ENCODE assay signal across 18 cellular contexts in the genomic region with DNA sequence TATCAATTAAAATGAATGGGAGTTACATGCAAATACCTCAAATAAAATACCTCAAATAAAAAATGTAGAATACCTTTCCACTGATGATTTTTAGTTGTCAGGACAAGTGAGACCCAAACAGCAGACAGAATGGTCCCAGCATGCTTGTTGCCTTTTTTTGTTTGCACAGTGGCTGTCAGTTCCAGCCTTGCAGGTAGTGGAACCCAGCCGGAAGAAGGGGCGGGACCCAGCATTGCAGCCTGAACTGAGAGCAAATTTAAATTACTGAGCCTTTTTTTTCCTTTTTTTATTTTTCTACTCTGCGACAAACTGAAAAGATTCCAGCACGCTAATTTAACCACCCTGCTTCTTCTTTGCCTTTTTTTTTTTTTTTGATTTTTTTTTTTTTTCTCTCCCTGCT.
DNase-seq lines count a peak whose midpoint lies in the region; ATAC-seq and TF ChIP-seq lines count a peak whose summit lies in the region.
"Had no signal": no experiment of that assay in that cellular context is flagged by ENCODE, and none has a peak within 500 bp of the region (broad histone marks: within the 10 kb centered on the region; RNA-seq: fewer than 3 reads in every experiment).

No MANE protein-coding gene starts in this region.

- no peak overlapping the region for H3K27ac Mint-ChIP-seq in GM23338
- H3K27ac Mint-ChIP-seq in neural crest cell (ENCODE audit: unreplicated experiment) = no peak overlapping the region
- H3K27ac Mint-ChIP-seq in stimulated activated memory B cell treated with anti-CD40 and anti-IgM and Interleukin-4, amounts not matched to agents 10 μg/mL and 1 μg/mL and 100 μg/mL, for 72 hours = no peak overlapping the region

- H3K36me3 ChIP-seq in GM23338 (ENCODE audit: insufficient read depth) = no peaks in the 10 kb centered on the region
- H3K36me3 ChIP-seq: Peyer's patch, SJSA1 had no signal

- H3F3A ChIP-seq in GM23338 (replicated peaks; ENCODE audit: low read depth) = no peaks in the 10 kb centered on the region

- 0 out of 3 replicates have a peak, but pooled peaks have one; percentile 29 for ATAC-seq in GM23338
- no peak for ATAC-seq in GM21423 (IDR thresholded peaks at IDR 0.05; ENCODE audit: unreplicated experiment)
- no peak for ATAC-seq in stimulated activated memory B cell treated with anti-CD40 and anti-IgM and Interleukin-4, amounts not matched to agents 10 μg/mL and 1 μg/mL and 100 μg/mL, for 72 hours

- DNase-seq in GM23338 (ENCODE audit: low spot score) (peak; percentile 14), NCI-H748 (lab: John Stamatoyannopoulos, UW; ENCODE audit: unreplicated experiment) (peak; percentile 57), head of caudate nucleus (peak in 41 of 42 donors; percentile 9 to 69 (median 41)), neural crest cell (ENCODE audit: low read depth, low spot score) (no peak), AG08395 (ENCODE audit: low spot score) (no peak)
- DNase-seq in stimulated activated naive CD4-positive, alpha-beta T cell treated with Interleukin-2 at 50 U/mL for 16 hours (lab: John Stamatoyannopoulos, UW) = no peak
- DNase-seq: CD4-positive, alpha-beta memory T cell; DMS53; MV-4-11; NCI-H1417; NCI-H2029; NCI-H510A treated with DMSO at 0.1 percent for 48 hours; NK-92 treated with Interleukin-12 subunit alpha and Interleukin-12 subunit beta, amount 100 ng/mL, for 24 hours; Peyer's patch had no signal

- H3K4me1 Mint-ChIP-seq in GM23338 (peaks cover 14% of the 10 kb centered on the region), neural crest cell (peaks cover 40% of the 10 kb centered on the region)
- H3K4me1 Mint-ChIP-seq in stimulated activated memory B cell treated with anti-CD40 and anti-IgM and Interleukin-4, amounts not matched to agents 10 μg/mL and 1 μg/mL and 100 μg/mL, for 72 hours = no peaks in the 10 kb centered on the region
- H3K4me1 Mint-ChIP-seq: CD4-positive, alpha-beta memory T cell had no signal

- no peaks in the 10 kb centered on the region for H3K27me3 ChIP-seq in GM23338 (ENCODE audit: insufficient read depth)
- H3K27me3 ChIP-seq: Peyer's patch, SJSA1 had no signal

- H3K4me3 Mint-ChIP-seq in GM23338 (no peak overlapping the region), neural crest cell (peak overlapping the region; percentile 50)
- H3K4me3 Mint-ChIP-seq in stimulated activated memory B cell treated with anti-CD40 and anti-IgM and Interleukin-4, amounts not matched to agents 10 μg/mL and 1 μg/mL and 100 μg/mL, for 72 hours = no peak overlapping the region
- H3K4me3 Mint-ChIP-seq: CD4-positive, alpha-beta memory T cell had no signal

- no peaks in the 10 kb centered on the region for H4K20me1 ChIP-seq in GM23338 (replicated peaks; ENCODE audit: insufficient read depth)

- H3K27me3 Mint-ChIP-seq in GM23338 (ENCODE audit: insufficient read depth, low read depth, poor library complexity) = no peaks in the 10 kb centered on the region
- no peaks in the 10 kb centered on the region for H3K27me3 Mint-ChIP-seq in neural crest cell (ENCODE audit: low read depth)
- H3K27me3 Mint-ChIP-seq in stimulated activated memory B cell treated with anti-CD40 and anti-IgM and Interleukin-4, amounts not matched to agents 10 μg/mL and 1 μg/mL and 100 μg/mL, for 72 hours = no peaks in the 10 kb centered on the region

- no peaks in the 10 kb centered on the region for H3K4me1 ChIP-seq in GM23338 (ENCODE audit: insufficient read depth)
- H3K4me1 ChIP-seq: Peyer's patch, SJSA1 had no signal

- no peak for TF ChIP-seq CTCF in GM23338 (conservative IDR thresholded peaks at IDR 0.05; ENCODE audit: low read depth in 2 of 2)
- TF ChIP-seq CTCF in neural crest cell (conservative IDR thresholded peaks at IDR 0.05) = no peak

- no peak overlapping the region for H3K4me3 ChIP-seq in GM23338
- H3K4me3 ChIP-seq: Peyer's patch, SJSA1 had no signal

- H3K9me3 Mint-ChIP-seq in GM23338 (no peaks in the 10 kb centered on the region), neural crest cell (peaks cover 3% of the 10 kb centered on the region)
- H3K9me3 Mint-ChIP-seq in stimulated activated memory B cell treated with anti-CD40 and anti-IgM and Interleukin-4, amounts not matched to agents 10 μg/mL and 1 μg/mL and 100 μg/mL, for 72 hours = no peaks in the 10 kb centered on the region
- H3K9me3 Mint-ChIP-seq: CD4-positive, alpha-beta memory T cell had no signal

- H3K27ac ChIP-seq in GM23338 (ENCODE audit: low read depth) = no peak overlapping the region
- H3K27ac ChIP-seq: KMS-11, Peyer's patch, SJSA1 had no signal

- H3K4me2 ChIP-seq in GM23338 = no peak overlapping the region
- H3K4me2 ChIP-seq: KMS-11 had no signal

- intact Hi-C loops in head of caudate nucleus (cut with DNase I) = no loop called here

- H3K36me3 Mint-ChIP-seq in GM23338 (ENCODE audit: low read depth) (no peaks in the 10 kb centered on the region), neural crest cell (ENCODE audit: low read depth) (no peaks in the 10 kb centered on the region)
- no peaks in the 10 kb centered on the region for H3K36me3 Mint-ChIP-seq in stimulated activated memory B cell treated with anti-CD40 and anti-IgM and Interleukin-4, amounts not matched to agents 10 μg/mL and 1 μg/mL and 100 μg/mL, for 72 hours
- H3K36me3 Mint-ChIP-seq: CD4-positive, alpha-beta memory T cell had no signal

- H3K9me2 ChIP-seq in GM23338 (ENCODE audit: insufficient read depth) = no peaks in the 10 kb centered on the region

- H3K79me2 ChIP-seq in GM23338 (replicated peaks; ENCODE audit: insufficient read depth) = no peaks in the 10 kb centered on the region

- no peak overlapping the region for H2AFZ ChIP-seq in GM23338

TF ChIP-seq in GM23338, 12 proteins besides CTCF, POLR2A, EP300 and RAD21:
- no peak for TF ChIP-seq EZH2phosphoT487 (IDR thresholded peaks at IDR 0.05; ENCODE audit: unreplicated experiment)
- TF ChIP-seq, protein P1, sequence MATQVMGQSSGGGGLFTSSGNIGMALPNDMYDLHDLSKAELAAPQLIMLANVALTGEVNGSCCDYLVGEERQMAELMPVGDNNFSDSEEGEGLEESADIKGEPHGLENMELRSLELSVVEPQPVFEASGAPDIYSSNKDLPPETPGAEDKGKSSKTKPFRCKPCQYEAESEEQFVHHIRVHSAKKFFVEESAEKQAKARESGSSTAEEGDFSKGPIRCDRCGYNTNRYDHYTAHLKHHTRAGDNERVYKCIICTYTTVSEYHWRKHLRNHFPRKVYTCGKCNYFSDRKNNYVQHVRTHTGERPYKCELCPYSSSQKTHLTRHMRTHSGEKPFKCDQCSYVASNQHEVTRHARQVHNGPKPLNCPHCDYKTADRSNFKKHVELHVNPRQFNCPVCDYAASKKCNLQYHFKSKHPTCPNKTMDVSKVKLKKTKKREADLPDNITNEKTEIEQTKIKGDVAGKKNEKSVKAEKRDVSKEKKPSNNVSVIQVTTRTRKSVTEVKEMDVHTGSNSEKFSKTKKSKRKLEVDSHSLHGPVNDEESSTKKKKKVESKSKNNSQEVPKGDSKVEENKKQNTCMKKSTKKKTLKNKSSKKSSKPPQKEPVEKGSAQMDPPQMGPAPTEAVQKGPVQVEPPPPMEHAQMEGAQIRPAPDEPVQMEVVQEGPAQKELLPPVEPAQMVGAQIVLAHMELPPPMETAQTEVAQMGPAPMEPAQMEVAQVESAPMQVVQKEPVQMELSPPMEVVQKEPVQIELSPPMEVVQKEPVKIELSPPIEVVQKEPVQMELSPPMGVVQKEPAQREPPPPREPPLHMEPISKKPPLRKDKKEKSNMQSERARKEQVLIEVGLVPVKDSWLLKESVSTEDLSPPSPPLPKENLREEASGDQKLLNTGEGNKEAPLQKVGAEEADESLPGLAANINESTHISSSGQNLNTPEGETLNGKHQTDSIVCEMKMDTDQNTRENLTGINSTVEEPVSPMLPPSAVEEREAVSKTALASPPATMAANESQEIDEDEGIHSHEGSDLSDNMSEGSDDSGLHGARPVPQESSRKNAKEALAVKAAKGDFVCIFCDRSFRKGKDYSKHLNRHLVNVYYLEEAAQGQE (IDR thresholded peaks at IDR 0.05; ENCODE audit: unreplicated experiment) = no peak
- TF ChIP-seq CREB1 (CRISPR knock-in tag; IDR thresholded peaks at IDR 0.05; ENCODE audit: low read depth) = no peak
- no peak for TF ChIP-seq EZH2 (IDR thresholded peaks at IDR 0.05; ENCODE audit: low read depth, unreplicated experiment)
- no peak for TF ChIP-seq NANOG (IDR thresholded peaks at IDR 0.05; ENCODE audit: borderline replicate concordance)
- no peak for TF ChIP-seq POLR2AphosphoS5 (IDR thresholded peaks at IDR 0.05; ENCODE audit: low read depth)
- TF ChIP-seq JUNB (IDR thresholded peaks at IDR 0.05; ENCODE audit: unreplicated experiment) = no peak

Comparison
In these comparisons a context has a peak if more than half of its experiments do, and no peak if none do; other contexts are left out.
1. DNase-seq: peak in GM23338 (single experiment), NCI-H748 (single experiment) and head of caudate nucleus (41 of 42); none in neural crest cell (single experiment), AG08395 (single experiment) and stimulated activated naive CD4-positive, alpha-beta T cell treated with Interleukin-2 at 50 U/mL for 16 hours (single experiment).